ENCODE assay signal across 27 cellular contexts in the genomic region with DNA sequence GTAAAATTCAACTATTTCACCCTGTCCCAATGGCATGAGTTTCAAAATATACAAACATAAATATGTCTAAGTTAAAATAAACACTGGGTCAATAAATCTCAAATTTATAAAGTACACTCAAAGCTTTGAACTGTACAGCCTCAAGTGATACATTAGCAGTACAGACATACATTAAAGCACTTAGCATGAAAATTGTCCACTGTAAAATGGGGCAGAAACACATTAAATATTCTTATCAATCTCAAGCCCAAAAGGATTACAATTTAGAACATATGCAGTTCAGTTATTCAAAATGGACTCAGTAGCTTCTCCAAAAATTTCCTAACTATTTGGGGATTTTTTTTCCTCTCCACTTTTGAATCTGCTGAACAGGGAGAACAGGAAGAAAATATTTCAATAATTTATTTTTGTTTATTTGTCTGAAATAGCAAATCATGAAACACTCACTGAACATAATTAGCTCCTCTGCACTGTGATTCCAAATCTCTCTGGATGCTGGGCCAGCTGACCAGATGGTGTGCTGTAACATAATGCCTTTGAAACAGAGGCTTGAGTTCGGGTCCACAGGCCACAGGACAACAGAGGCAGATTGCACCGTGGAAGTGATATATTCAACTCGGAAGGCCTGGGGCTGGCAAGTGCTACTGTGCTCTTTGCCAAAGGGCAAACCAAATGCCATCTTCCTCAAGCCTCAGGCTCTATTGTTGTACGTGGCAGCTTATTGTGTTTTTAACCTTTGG.
DNase-seq lines count a peak whose midpoint lies in the region; ATAC-seq and TF ChIP-seq lines count a peak whose summit lies in the region.
"Had no signal": no experiment of that assay in that cellular context is flagged by ENCODE, and none has a peak within 500 bp of the region (broad histone marks: within the 10 kb centered on the region; RNA-seq: fewer than 3 reads in every experiment).

No MANE protein-coding gene starts in this region.

- dilution Hi-C loops in IMR-90 (cut with HindIII; ENCODE audit: low sequenced_read_pairs, unreplicated experiment) = no loop called here

- H2BK120ac ChIP-seq in IMR-90 (ENCODE audit: low read depth, low read length) = peak overlapping the region; percentile 47; the same call in 1 of the 2 replicates

- in situ Hi-C loops in IMR-90 (cut with MboI; ENCODE audit: low sequenced_read_pairs) (no loop called here), KBM-7 (cut with MboI; ENCODE audit: low pct_unique_long_range_greater_than_20kb, low sequenced_read_pairs) (no loop called here)

- no peaks in the 10 kb centered on the region for H3K9me1 ChIP-seq in IMR-90 (ENCODE audit: insufficient read depth, low read length)

- peak; percentile 71 for ATAC-seq in IMR-90 (ENCODE audit: low read depth)
- ATAC-seq in GM19467 (IDR thresholded peaks at IDR 0.05; ENCODE audit: unreplicated experiment) = no peak
- ATAC-seq: HepG2; naive thymus-derived CD4-positive, alpha-beta T cell; pancreas; right cardiac atrium had no signal

- H3K36me3 ChIP-seq in IMR-90 (ENCODE audit: control insufficient read depth, insufficient read depth, low read length) = no peaks in the 10 kb centered on the region
- H3K36me3 ChIP-seq: brain microvascular endothelial cell, HAP-1, pancreas, upper lobe of left lung had no signal

- H3K4me3 ChIP-seq in IMR-90 (ENCODE audit: insufficient read depth, low read depth, low read length) = no peak overlapping the region
- H3K4me3 ChIP-seq: HAP-1, pancreas, upper lobe of left lung had no signal

- peak; percentile 7 for DNase-seq in Ammon's horn (ENCODE audit: low spot score)
- DNase-seq in IMR-90 = no peak
- peak; percentile 86 for DNase-seq in NCI-H82 treated with DMSO at 0.1 percent for 48 hours (lab: John Stamatoyannopoulos, UW; ENCODE audit: unreplicated experiment)
- DNase-seq in left kidney (ENCODE audit: low read depth, low spot score) = peak; percentile 17
- DNase-seq in activated CD4-positive, alpha-beta T cell treated with anti-CD3 and anti-CD28 coated beads, Interleukin-2, amount 50 U/mL, for 1 hour = no peak
- DNase-seq in KBM-7 = no peak
- DNase-seq in central memory CD4-positive, alpha-beta T cell = no peak
- DNase-seq: activated B cell treated with CpG ODN at 0.5 μM for 24 hours; activated CD4-positive, alpha-beta memory T cell treated with anti-CD3 and anti-CD28 coated beads, Interleukin-2, amount 10 ng/mL, durations not matched to agents 7 days and 5 days; activated gamma-delta T cell; activated T-cell treated with anti-CD3 and anti-CD28 coated beads for 4 hours; brain microvascular endothelial cell; cortex of kidney; mesendoderm; naive thymus-derived CD4-positive, alpha-beta T cell; NCI-H1436 treated with DMSO at 0.1 percent for 48 hours; NCI-H345; pancreas; T-helper 9 cell; upper lobe of left lung had no signal

- no peaks in the 10 kb centered on the region for H4K20me1 ChIP-seq in IMR-90 (ENCODE audit: insufficient read depth, low read length)

- no peak overlapping the region; the same call in 2 of the 3 replicates for H2BK15ac ChIP-seq in IMR-90 (ENCODE audit: low read depth, low read length)

- 0 out of 2 replicates have a peak overlapping the region, but pooled peaks have one; percentile 15 for H3K4ac ChIP-seq in IMR-90 (ENCODE audit: low read depth, low read length)

- BruUV-seq in IMR-90 (replicated peaks; lab: Mats Ljungman, UMichigan) = no TSS peak

- TF ChIP-seq CTCF in IMR-90 (conservative IDR thresholded peaks at IDR 0.05; ENCODE audit: low read depth, low read length) = no peak

- CTCF ChIA-PET in IMR-90 (lab: Yijun Ruan, JAX) = no interaction called here

- H2AK9ac ChIP-seq in IMR-90 (replicated peaks; ENCODE audit: low read depth, low read length, poor library complexity) = no peak overlapping the region

- intact Hi-C loops in IMR-90 (cut with micrococcal nuclease) = no loop called here

- POLR2A ChIA-PET in IMR-90 (lab: Charles Lee; ENCODE audit: unreplicated experiment) = no interaction called here

- H3K9me3 ChIP-seq in IMR-90 (ENCODE audit: control insufficient read depth, insufficient read depth, low read length) = no peaks in the 10 kb centered on the region
- H3K9me3 ChIP-seq: HAP-1, pancreas, upper lobe of left lung had no signal

- H3K9ac ChIP-seq in IMR-90 (ENCODE audit: low read depth, low read length) = no peak overlapping the region

- 0 out of 2 replicates have a peak overlapping the region, but pooled peaks have one; percentile 25 for H2BK20ac ChIP-seq in IMR-90 (ENCODE audit: low read depth, low read length)

- peak overlapping the region; percentile 3; the same call in 1 of the 2 replicates for H3K56ac ChIP-seq in IMR-90 (ENCODE audit: extremely low read depth, insufficient read depth, low read length)

- TF ChIP-seq POLR2A in IMR-90 (IDR thresholded peaks at IDR 0.05; ENCODE audit: low read depth, low read length) = no peak

- H3K4me2 ChIP-seq in IMR-90 (ENCODE audit: low read depth, low read length) = no peak overlapping the region; the same call in 1 of the 2 replicates

- no peak overlapping the region for H2BK5ac ChIP-seq in IMR-90 (ENCODE audit: low read depth, low read length, poor library complexity, severe bottlenecking)

- H4K91ac ChIP-seq in IMR-90 (ENCODE audit: insufficient read depth, low read depth, low read length) = 0 out of 2 replicates have a peak overlapping the region, but pooled peaks have one; percentile 20

- no peak overlapping the region for H3K27ac ChIP-seq in IMR-90 (ENCODE audit: insufficient read depth, low read length)
- H3K27ac ChIP-seq: brain microvascular endothelial cell, C4-2B, HL-60, pancreas, RWPE1, upper lobe of left lung had no signal

- no peaks in the 10 kb centered on the region for H3K27me3 ChIP-seq in IMR-90 (ENCODE audit: control insufficient read depth, insufficient read depth, low read length)
- H3K27me3 ChIP-seq: brain microvascular endothelial cell, pancreas, upper lobe of left lung had no signal

- H4K5ac ChIP-seq in IMR-90 (ENCODE audit: low read depth, low read length) = no peak overlapping the region

- H3K79me1 ChIP-seq in IMR-90 (ENCODE audit: low read depth in 1 of 2, low read length in 2 of 2) = no peaks in the 10 kb centered on the region

- no peak overlapping the region for H3K14ac ChIP-seq in IMR-90 (replicated peaks; ENCODE audit: low read depth, low read length)

- no peak overlapping the region for H3K18ac ChIP-seq in IMR-90 (ENCODE audit: low read depth, low read length)

- H4K8ac ChIP-seq in IMR-90 (ENCODE audit: low read depth in 2 of 2, low read length in 2 of 2) = peak overlapping the region in 1 of 2 experiments; percentile 60; a peak in 1 of 4 replicates

- WGBS in IMR-90 (ENCODE audit: extremely low coverage in 2 of 2, insufficient read length in 1 of 2), 2 experiments = 20% methylated on average over 1 of the region's 4 CpGs; no CpG with 5 or more reads in 1 of the 2 experiments

- H2AK5ac ChIP-seq in IMR-90 (ENCODE audit: low read depth, low read length) = peak overlapping the region; percentile 46; the same call in 1 of the 2 replicates

- peaks cover 2% of the 10 kb centered on the region; the same call in 1 of the 2 replicates for H3K4me1 ChIP-seq in IMR-90 (ENCODE audit: control insufficient read depth, insufficient read depth, low read length)
- H3K4me1 ChIP-seq: HAP-1, pancreas, upper lobe of left lung had no signal

- peak overlapping the region; percentile 79 for H2AFZ ChIP-seq in IMR-90 (replicated peaks; ENCODE audit: low read length, poor library complexity)

- no peak overlapping the region for H3K23ac ChIP-seq in IMR-90 (ENCODE audit: low read depth, low read length)

- no peak for TF ChIP-seq RAD21 in IMR-90 (IDR thresholded peaks at IDR 0.05; ENCODE audit: low read length)

TF ChIP-seq in IMR-90, 13 proteins besides CTCF, POLR2A, EP300 and RAD21:
- TF ChIP-seq, protein P1, sequence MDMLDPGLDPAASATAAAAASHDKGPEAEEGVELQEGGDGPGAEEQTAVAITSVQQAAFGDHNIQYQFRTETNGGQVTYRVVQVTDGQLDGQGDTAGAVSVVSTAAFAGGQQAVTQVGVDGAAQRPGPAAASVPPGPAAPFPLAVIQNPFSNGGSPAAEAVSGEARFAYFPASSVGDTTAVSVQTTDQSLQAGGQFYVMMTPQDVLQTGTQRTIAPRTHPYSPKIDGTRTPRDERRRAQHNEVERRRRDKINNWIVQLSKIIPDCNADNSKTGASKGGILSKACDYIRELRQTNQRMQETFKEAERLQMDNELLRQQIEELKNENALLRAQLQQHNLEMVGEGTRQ (IDR thresholded peaks at IDR 0.05; ENCODE audit: low read depth, low read length) = no peak
- TF ChIP-seq RCOR1 (IDR thresholded peaks at IDR 0.05; ENCODE audit: insufficient replicate concordance, low read length) = no peak
- no peak for TF ChIP-seq BHLHE40 (IDR thresholded peaks at IDR 0.05; ENCODE audit: low read depth, low read length)
- TF ChIP-seq SMC3 (IDR thresholded peaks at IDR 0.05; ENCODE audit: low read depth, low read length) = no peak

Comparison
In these comparisons a context has a peak if more than half of its experiments do, and no peak if none do; other contexts are left out.
1. DNase-seq: peak in Ammon's horn (single experiment), NCI-H82 treated with DMSO at 0.1 percent for 48 hours (single experiment) and left kidney (single experiment); none in IMR-90 (single experiment), activated CD4-positive, alpha-beta T cell treated with anti-CD3 and anti-CD28 coated beads, Interleukin-2, amount 50 U/mL, for 1 hour (single experiment), KBM-7 (single experiment) and central memory CD4-positive, alpha-beta T cell (single experiment).